Comparison of ENCODE assay signal across 13 cellular contexts in genomic region chr6:54617730-54618129, GRCh38.
DNase-seq lines count a peak whose midpoint lies in the region; ATAC-seq and TF ChIP-seq lines count a peak whose summit lies in the region.
"Had no signal": no experiment of that assay in that cellular context is flagged by ENCODE, and none has a peak within 500 bp of the region (broad histone marks: within the 10 kb centered on the region; RNA-seq: fewer than 3 reads in every experiment).

No MANE protein-coding gene starts in this region.

- no peak overlapping the region for H3K27ac ChIP-seq in IMR-90 (ENCODE audit: insufficient read depth, low read length)
- peak overlapping the region; percentile 86 for H3K27ac ChIP-seq in mesenchymal stem cell (ENCODE audit: low read length, poor library complexity, severe bottlenecking)
- H3K27ac ChIP-seq in upper lobe of right lung = no peak overlapping the region
- H3K27ac ChIP-seq: PC-9 had no signal

- H3K27me3 ChIP-seq in IMR-90 (ENCODE audit: control insufficient read depth, insufficient read depth, low read length) (no peaks in the 10 kb centered on the region), mesenchymal stem cell (ENCODE audit: control insufficient read depth in 1 of 2, insufficient read depth in 1 of 2, low read length in 2 of 2) (no peaks in the 10 kb centered on the region), upper lobe of right lung (no peaks in the 10 kb centered on the region)

- no peak overlapping the region for H2BK12ac ChIP-seq in mesenchymal stem cell (ENCODE audit: low read length in 2 of 2)

- H3K9me3 ChIP-seq in IMR-90 (ENCODE audit: control insufficient read depth, insufficient read depth, low read length) = no peaks in the 10 kb centered on the region
- H3K9me3 ChIP-seq in mesenchymal stem cell (ENCODE audit: control insufficient read depth, low read length) = peaks cover 16% of the 10 kb centered on the region
- no peaks in the 10 kb centered on the region for H3K9me3 ChIP-seq in upper lobe of right lung

- ATAC-seq in IMR-90 (ENCODE audit: low read depth) = peak; percentile 96
- no peak for ATAC-seq in upper lobe of right lung
- ATAC-seq: activated CD8-positive, alpha-beta memory T cell treated with anti-CD3 and anti-CD28 coated beads, Interleukin-2, amount 10 ng/mL, durations not matched to agents 7 days and 5 days had no signal

- in situ Hi-C loops in ACHN (cut with HindIII; ENCODE audit: low pct_ligation_motif_present, low pct_unique_long_range_greater_than_20kb, low sequenced_read_pairs) = no loop called here
- in situ Hi-C loops in IMR-90 (cut with MboI; ENCODE audit: low sequenced_read_pairs) = no loop called here

- H3K4me3 ChIP-seq in IMR-90 (ENCODE audit: insufficient read depth, low read depth, low read length) (no peak overlapping the region), mesenchymal stem cell (ENCODE audit: insufficient read depth in 1 of 2, low read depth in 1 of 2, low read length in 2 of 2) (no peak overlapping the region), upper lobe of right lung (no peak overlapping the region)
- H3K4me3 ChIP-seq: PC-9 had no signal

- H3K9ac ChIP-seq in IMR-90 (ENCODE audit: low read depth, low read length) = no peak overlapping the region
- no peak overlapping the region for H3K9ac ChIP-seq in mesenchymal stem cell (ENCODE audit: low read length)

- H3K36me3 ChIP-seq in IMR-90 (ENCODE audit: control insufficient read depth, insufficient read depth, low read length) (no peaks in the 10 kb centered on the region), mesenchymal stem cell (ENCODE audit: control insufficient read depth in 1 of 2, insufficient read depth in 2 of 2, low read depth in 1 of 2, low read length in 2 of 2) (no peaks in the 10 kb centered on the region), upper lobe of right lung (no peaks in the 10 kb centered on the region)

- H2BK15ac ChIP-seq in IMR-90 (ENCODE audit: low read depth, low read length) (peak overlapping the region; percentile 90; the same call in 1 of the 3 replicates), mesenchymal stem cell (ENCODE audit: low read depth, poor library complexity, severe bottlenecking) (no peak overlapping the region)

- H3K23ac ChIP-seq in IMR-90 (ENCODE audit: low read depth, low read length) = peak overlapping the region; percentile 67; the same call in 1 of the 2 replicates
- no peak overlapping the region for H3K23ac ChIP-seq in mesenchymal stem cell (ENCODE audit: low read length in 2 of 2)

- no peak overlapping the region for H2AK9ac ChIP-seq in IMR-90 (replicated peaks; ENCODE audit: low read depth, low read length, poor library complexity)

- H3K4me1 ChIP-seq in IMR-90 (ENCODE audit: control insufficient read depth, insufficient read depth, low read length) (peaks cover 5% of the 10 kb centered on the region; the same call in 1 of the 2 replicates), mesenchymal stem cell (ENCODE audit: control insufficient read depth, insufficient read depth, low read depth, low read length) (no peaks in the 10 kb centered on the region), upper lobe of right lung (no peaks in the 10 kb centered on the region)

- H3K18ac ChIP-seq in IMR-90 (ENCODE audit: low read depth, low read length) (peak overlapping the region; percentile 97), mesenchymal stem cell (ENCODE audit: low read depth in 1 of 2, low read length in 2 of 2) (no peak overlapping the region)

- H3K56ac ChIP-seq in IMR-90 (ENCODE audit: extremely low read depth, insufficient read depth, low read length) = 0 out of 2 replicates have a peak overlapping the region, but pooled peaks have one; percentile 1

- H2BK20ac ChIP-seq in IMR-90 (ENCODE audit: low read depth, low read length) = peak overlapping the region; percentile 88

- H2BK5ac ChIP-seq in IMR-90 (ENCODE audit: low read depth, low read length, poor library complexity, severe bottlenecking) = peak overlapping the region; percentile 94
- no peak overlapping the region for H2BK5ac ChIP-seq in mesenchymal stem cell (ENCODE audit: low read depth, low read length, poor library complexity, severe bottlenecking)

- no peak for TF ChIP-seq POLR2A in IMR-90 (IDR thresholded peaks at IDR 0.05; ENCODE audit: low read depth, low read length)

- H3K4ac ChIP-seq in IMR-90 (ENCODE audit: low read depth, low read length) (peak overlapping the region; percentile 83; the same call in 1 of the 2 replicates), mesenchymal stem cell (ENCODE audit: low read depth in 1 of 2, low read length in 2 of 2) (no peak overlapping the region)

- H4K5ac ChIP-seq in IMR-90 (ENCODE audit: low read depth, low read length) = peak overlapping the region; percentile 86; the same call in 1 of the 2 replicates

- peak overlapping the region; percentile 39; the same call in 1 of the 2 replicates for H3K4me2 ChIP-seq in IMR-90 (ENCODE audit: low read depth, low read length)
- no peak overlapping the region for H3K4me2 ChIP-seq in mesenchymal stem cell (ENCODE audit: low read length, poor library complexity, severe bottlenecking)
- H3K4me2 ChIP-seq: PC-9 had no signal

- DNase-seq in ACHN (peak; percentile 42), IMR-90 (peak; percentile 84), dedifferentiated amniotic fluid mesenchymal stem cell (ENCODE audit: extremely low spot score) (peak; percentile 86), mesenchymal stem cell (peak; percentile 61), 8988T (no peak), upper lobe of right lung (no peak), amygdala (lab: John Stamatoyannopoulos, UW) (no peak)
- no peak for DNase-seq in stimulated activated naive CD4-positive, alpha-beta T cell treated with Interleukin-2 at 50 U/mL for 16 hours (lab: John Stamatoyannopoulos, UW)
- DNase-seq: activated CD8-positive, alpha-beta memory T cell treated with anti-CD3 and anti-CD28 coated beads, Interleukin-2, amount 10 ng/mL, durations not matched to agents 7 days and 5 days; Karpas-422; nucleus accumbens; PC-9; stimulated activated CD4-positive, alpha-beta T cell treated with anti-CD3 and anti-CD28 coated beads, Interleukin-4, amount 100 ng/mL, for 24 hours had no signal

- H4K8ac ChIP-seq in IMR-90 (ENCODE audit: low read depth in 2 of 2, low read length in 2 of 2) (peak overlapping the region; percentile 41 to 76; a peak in 2 of 4 replicates), mesenchymal stem cell (ENCODE audit: low read length) (no peak overlapping the region)

- no TSS peak for BruUV-seq in IMR-90 (replicated peaks; lab: Mats Ljungman, UMichigan)

- no peaks in the 10 kb centered on the region for H3K79me1 ChIP-seq in IMR-90 (ENCODE audit: low read depth in 1 of 2, low read length in 2 of 2)
- H3K79me1 ChIP-seq in mesenchymal stem cell (replicated peaks; ENCODE audit: low read length, poor library complexity, severe bottlenecking) = no peaks in the 10 kb centered on the region

- TF ChIP-seq RAD21 in IMR-90 (IDR thresholded peaks at IDR 0.05; ENCODE audit: low read length) = no peak

- dilution Hi-C loops in IMR-90 (cut with HindIII; ENCODE audit: low sequenced_read_pairs, unreplicated experiment) = no loop called here

- H2AK5ac ChIP-seq in IMR-90 (ENCODE audit: low read depth, low read length) (0 out of 2 replicates have a peak overlapping the region, but pooled peaks have one; percentile 95), mesenchymal stem cell (ENCODE audit: low read length, severe bottlenecking) (no peak overlapping the region)

- no CpG with 5 or more reads among the region's 1 CpG for WGBS in IMR-90 (ENCODE audit: extremely low coverage in 2 of 2, insufficient read length in 1 of 2), 2 experiments
- WGBS in mesenchymal stem cell = no CpG with 5 or more reads among the region's 1 CpG

- H3K14ac ChIP-seq in IMR-90 (replicated peaks; ENCODE audit: low read depth, low read length) (no peak overlapping the region), mesenchymal stem cell (ENCODE audit: low read length in 2 of 2) (no peak overlapping the region)

- intact Hi-C loops in IMR-90 (cut with micrococcal nuclease) (loop anchor here (5.0 kb wide), 1 partner anchor 450 kb away; no protein-coding TSS in a partner anchor), upper lobe of right lung (cut with DNase I) (no loop called here)

- TF ChIP-seq CTCF in IMR-90 (conservative IDR thresholded peaks at IDR 0.05; ENCODE audit: low read depth, low read length) (no peak), upper lobe of right lung (IDR thresholded peaks at IDR 0.05) (no peak)

- POLR2A ChIA-PET in IMR-90 (lab: Charles Lee; ENCODE audit: unreplicated experiment) = no interaction called here

- H4K91ac ChIP-seq in IMR-90 (ENCODE audit: insufficient read depth, low read depth, low read length) (peak overlapping the region; percentile 55; the same call in 1 of the 2 replicates), mesenchymal stem cell (ENCODE audit: low read length) (no peak overlapping the region)

- no peak overlapping the region for H2AFZ ChIP-seq in IMR-90 (replicated peaks; ENCODE audit: low read length, poor library complexity)
- H2AFZ ChIP-seq in mesenchymal stem cell (ENCODE audit: low read depth, low read length) = no peak overlapping the region
- H2AFZ ChIP-seq: PC-9 had no signal

- CTCF ChIA-PET in IMR-90 (lab: Yijun Ruan, JAX) = interaction anchor here (1.2 kb wide), 1 partner anchor 100 kb away, joined by 4 read pairs; no protein-coding TSS in a partner anchor

- H3K9me1 ChIP-seq in IMR-90 (ENCODE audit: insufficient read depth, low read length) = no peaks in the 10 kb centered on the region

- no peaks in the 10 kb centered on the region for H4K20me1 ChIP-seq in IMR-90 (ENCODE audit: insufficient read depth, low read length)

- peak overlapping the region; percentile 95; the same call in 1 of the 2 replicates for H2BK120ac ChIP-seq in IMR-90 (ENCODE audit: low read depth, low read length)
- H2BK120ac ChIP-seq in mesenchymal stem cell (ENCODE audit: low read depth, low read length) = no peak overlapping the region

TF ChIP-seq in IMR-90, 13 proteins besides CTCF, POLR2A, EP300 and RAD21 (continues in another document):
- no peak for TF ChIP-seq CHD1 (IDR thresholded peaks at IDR 0.05; ENCODE audit: low read depth, low read length)
- TF ChIP-seq, protein P1, sequence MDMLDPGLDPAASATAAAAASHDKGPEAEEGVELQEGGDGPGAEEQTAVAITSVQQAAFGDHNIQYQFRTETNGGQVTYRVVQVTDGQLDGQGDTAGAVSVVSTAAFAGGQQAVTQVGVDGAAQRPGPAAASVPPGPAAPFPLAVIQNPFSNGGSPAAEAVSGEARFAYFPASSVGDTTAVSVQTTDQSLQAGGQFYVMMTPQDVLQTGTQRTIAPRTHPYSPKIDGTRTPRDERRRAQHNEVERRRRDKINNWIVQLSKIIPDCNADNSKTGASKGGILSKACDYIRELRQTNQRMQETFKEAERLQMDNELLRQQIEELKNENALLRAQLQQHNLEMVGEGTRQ (IDR thresholded peaks at IDR 0.05; ENCODE audit: low read depth, low read length) = no peak
- no peak for TF ChIP-seq MAFK (IDR thresholded peaks at IDR 0.05; ENCODE audit: low read depth, low read length)
- TF ChIP-seq MAZ (IDR thresholded peaks at IDR 0.05; ENCODE audit: borderline replicate concordance, low read depth, low read length) = no peak
- TF ChIP-seq NFE2L2 (IDR thresholded peaks at IDR 0.05; ENCODE audit: low read depth, low read length) = no peak
- no peak for TF ChIP-seq RCOR1 (IDR thresholded peaks at IDR 0.05; ENCODE audit: insufficient replicate concordance, low read length)
- TF ChIP-seq RFX5 (IDR thresholded peaks at IDR 0.05; ENCODE audit: low read depth, low read length) = no peak
- no peak for TF ChIP-seq FOS (IDR thresholded peaks at IDR 0.05; ENCODE audit: low read depth, low read length)

Comparison
In these comparisons a context has a peak if more than half of its experiments do, and no peak if none do; other contexts are left out.
1. DNase-seq: peak in ACHN (single experiment), IMR-90 (single experiment), dedifferentiated amniotic fluid mesenchymal stem cell (single experiment) and mesenchymal stem cell (single experiment); none in 8988T (single experiment), upper lobe of right lung (single experiment), amygdala (0 of 56) and stimulated activated naive CD4-positive, alpha-beta T cell treated with Interleukin-2 at 50 U/mL for 16 hours (single experiment).